ENCODE assay signal across 8 cellular contexts in the genomic region with DNA sequence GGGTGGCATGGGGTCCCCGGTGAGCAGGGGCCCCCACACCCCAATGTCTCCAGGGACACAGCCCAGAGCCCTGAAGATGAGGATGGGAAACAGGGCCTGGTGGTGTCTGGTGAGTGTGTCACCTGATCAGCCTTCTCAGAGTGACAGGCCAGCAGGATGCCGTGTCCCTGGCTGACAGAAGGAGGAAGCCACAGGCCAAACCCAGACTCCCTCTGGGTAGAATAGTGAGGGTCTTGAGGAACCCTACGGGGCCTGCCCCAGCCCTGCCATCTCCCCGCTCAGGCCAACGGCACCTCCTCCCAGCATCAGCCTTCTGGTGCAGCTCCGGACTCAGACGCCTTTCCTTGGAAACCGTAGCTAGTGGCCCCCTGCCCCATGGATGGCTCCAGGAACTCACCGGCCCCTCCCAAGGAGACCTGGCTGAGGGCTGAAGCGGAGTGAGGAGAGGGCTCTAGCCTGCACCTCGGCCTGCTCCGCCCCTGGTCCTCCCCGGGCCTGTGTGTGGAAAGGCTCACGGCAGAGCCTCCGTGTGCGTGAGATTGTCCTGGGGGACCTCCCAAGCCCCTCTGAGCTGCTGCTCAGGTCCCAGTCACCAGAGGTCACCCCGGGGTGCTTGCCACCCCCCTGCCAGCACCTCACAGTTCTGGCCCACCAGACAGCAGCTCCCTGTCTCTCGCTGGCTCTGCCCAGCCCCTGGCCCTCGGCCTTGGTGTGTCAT. TPM values are rescaled to one million over a fixed set of nuclear protein-coding genes. Genes with fewer than 3 reads are reported as not detected.
DNase-seq lines count a peak whose midpoint lies in the region; ATAC-seq and TF ChIP-seq lines count a peak whose summit lies in the region.

No MANE protein-coding gene starts in this region.

- H3K79me2 ChIP-seq in MM.1S (ENCODE audit: low read length), result peaks cover 17% of the 10 kb centered on the region

- no peak overlapping the region for H3K4me3 Mint-ChIP-seq in activated CD4-positive, alpha-beta T cell treated with anti-CD3 and anti-CD28 coated beads, Interleukin-2, amount 10 ng/mL, durations not matched to agents 7 days and 5 days
- peak overlapping the region; percentile 24 for H3K4me3 Mint-ChIP-seq in activated CD8-positive, alpha-beta T cell treated with anti-CD3 and anti-CD28 coated beads for 36 hours

- H3K4me3 ChIP-seq in left lung (no peak overlapping the region), thyroid gland (replicated peaks in 1 of 3) (no peak overlapping the region), MM.1S (ENCODE audit: low read length) (no peak overlapping the region)

- H3K27me3 ChIP-seq in left lung (no peaks in the 10 kb centered on the region), thyroid gland (no peaks in the 10 kb centered on the region), MM.1S (replicated peaks; ENCODE audit: insufficient read depth, low read length) (no peaks in the 10 kb centered on the region)

- H3K4me1 Mint-ChIP-seq in activated CD4-positive, alpha-beta T cell treated with anti-CD3 and anti-CD28 coated beads, Interleukin-2, amount 10 ng/mL, durations not matched to agents 7 days and 5 days, result peaks cover 59% of the 10 kb centered on the region
- peaks cover 66% of the 10 kb centered on the region for H3K4me1 Mint-ChIP-seq in activated CD8-positive, alpha-beta T cell treated with anti-CD3 and anti-CD28 coated beads for 36 hours (ENCODE audit: low read depth)

- POLR2A ChIA-PET in activated CD4-positive, alpha-beta T cell treated with anti-CD3 and anti-CD28 coated beads, Interleukin-2, amount 10 ng/mL, durations not matched to agents 7 days and 5 days (lab: Charles Lee), result no interaction called here
- POLR2A ChIA-PET in activated CD8-positive, alpha-beta T cell treated with anti-CD3 and anti-CD28 coated beads for 36 hours (lab: Charles Lee), result interaction anchor here (0.6 to 2.5 kb wide), 6 partner anchors 9 to 103 kb away, joined by 3 to 11 read pairs (median 4); no protein-coding TSS in a partner anchor

- peaks cover 7% of the 10 kb centered on the region for H3K36me3 Mint-ChIP-seq in activated CD4-positive, alpha-beta T cell treated with anti-CD3 and anti-CD28 coated beads, Interleukin-2, amount 10 ng/mL, durations not matched to agents 7 days and 5 days (ENCODE audit: low read depth)
- H3K36me3 Mint-ChIP-seq in activated CD8-positive, alpha-beta T cell treated with anti-CD3 and anti-CD28 coated beads for 36 hours (ENCODE audit: low read depth), result peaks cover 14% of the 10 kb centered on the region

- TF ChIP-seq POLR2A in thyroid gland (IDR thresholded peaks at IDR 0.05), result no peak

- H3K27me3 Mint-ChIP-seq in activated CD4-positive, alpha-beta T cell treated with anti-CD3 and anti-CD28 coated beads, Interleukin-2, amount 10 ng/mL, durations not matched to agents 7 days and 5 days, result no peaks in the 10 kb centered on the region
- H3K27me3 Mint-ChIP-seq in activated CD8-positive, alpha-beta T cell treated with anti-CD3 and anti-CD28 coated beads for 36 hours, result no peaks in the 10 kb centered on the region

- H3K27ac ChIP-seq in left lung (peak overlapping the region; percentile 58 to 92), thyroid gland (peak overlapping the region; percentile 49 to 78 (median 55)), MM.1S (ENCODE audit: low read length) (no peak overlapping the region)

- H2AFZ ChIP-seq in MM.1S (ENCODE audit: low read length), result no peak overlapping the region

- no peaks in the 10 kb centered on the region for H4K20me1 ChIP-seq in MM.1S (ENCODE audit: insufficient read depth, low read length)

- WGBS in thyroid gland, 2 donors, result 87 to 91% methylated on average over 6 to 7 of the region's 19 CpGs

- no peak overlapping the region for H3K4me2 ChIP-seq in MM.1S (ENCODE audit: low read depth, low read length)

- intact Hi-C loops in activated CD8-positive, alpha-beta T cell treated with anti-CD3 and anti-CD28 coated beads for 36 hours (cut with micrococcal nuclease), result no loop called here
- intact Hi-C loops in left lung (cut with DNase I), result no loop called here
- intact Hi-C loops in thyroid gland (cut with DNase I), result no loop called here

- no peaks in the 10 kb centered on the region for H3F3A ChIP-seq in MM.1S (ENCODE audit: insufficient read depth, low read length)

- H3K9me3 ChIP-seq in left lung (no peaks in the 10 kb centered on the region), thyroid gland (no peaks in the 10 kb centered on the region), MM.1S (replicated peaks; ENCODE audit: insufficient read depth, low read length) (no peaks in the 10 kb centered on the region)

- TF ChIP-seq CTCF in activated CD8-positive, alpha-beta T cell treated with anti-CD3 and anti-CD28 coated beads for 36 hours (IDR thresholded peaks at IDR 0.05), result no peak
- TF ChIP-seq CTCF in left lung (IDR thresholded peaks at IDR 0.05) (no peak), thyroid gland (IDR thresholded peaks at IDR 0.05) (no peak), MM.1S (IDR thresholded peaks at IDR 0.05; ENCODE audit: low read length) (no peak)

- CTCF ChIA-PET in activated CD4-positive, alpha-beta T cell treated with anti-CD3 and anti-CD28 coated beads, Interleukin-2, amount 10 ng/mL, durations not matched to agents 7 days and 5 days (lab: Charles Lee), result interaction anchor here (1.0 to 5.2 kb wide), 8 partner anchors 9 to 134 kb away, joined by 3 to 45 read pairs (median 8); no protein-coding TSS in a partner anchor
- CTCF ChIA-PET in activated CD8-positive, alpha-beta T cell treated with anti-CD3 and anti-CD28 coated beads for 36 hours (lab: Charles Lee), result interaction anchor here (0.6 to 22.4 kb wide), 6 partner anchors 10 to 1019 kb away, joined by 3 to 376 read pairs (median 3); no protein-coding TSS in a partner anchor

- H3K9me2 ChIP-seq in MM.1S (replicated peaks; ENCODE audit: insufficient read depth, low read length), result no peaks in the 10 kb centered on the region

- H3K27ac Mint-ChIP-seq in activated CD4-positive, alpha-beta T cell treated with anti-CD3 and anti-CD28 coated beads, Interleukin-2, amount 10 ng/mL, durations not matched to agents 7 days and 5 days, result peak overlapping the region; percentile 60
- peak overlapping the region; percentile 85 for H3K27ac Mint-ChIP-seq in activated CD8-positive, alpha-beta T cell treated with anti-CD3 and anti-CD28 coated beads for 36 hours

- peaks cover 0 to 20% of the 10 kb centered on the region in 2 donors for H3K36me3 ChIP-seq in left lung
- peaks cover 4 to 5% of the 10 kb centered on the region in 2 donors for H3K36me3 ChIP-seq in thyroid gland
- H3K36me3 ChIP-seq in MM.1S (replicated peaks; ENCODE audit: insufficient read depth, low read length), result no peaks in the 10 kb centered on the region

- no peaks in the 10 kb centered on the region for H3K9me3 Mint-ChIP-seq in activated CD4-positive, alpha-beta T cell treated with anti-CD3 and anti-CD28 coated beads, Interleukin-2, amount 10 ng/mL, durations not matched to agents 7 days and 5 days
- no peaks in the 10 kb centered on the region for H3K9me3 Mint-ChIP-seq in activated CD8-positive, alpha-beta T cell treated with anti-CD3 and anti-CD28 coated beads for 36 hours

- no peak for DNase-seq in activated CD4-positive, alpha-beta T cell treated with anti-CD3 and anti-CD28 coated beads, Interleukin-2, amount 10 ng/mL, durations not matched to agents 7 days and 5 days
- DNase-seq in activated CD4-positive, alpha-beta T cell treated with anti-CD3 and anti-CD28 coated beads, Interleukin-2, amount 50 U/mL, for 48 hours, result no peak
- no peak for DNase-seq in activated CD8-positive, alpha-beta T cell treated with anti-CD3 and anti-CD28 coated beads for 36 hours
- DNase-seq in left lung, result peak; percentile 56 to 78
- no peak for DNase-seq in thyroid gland
- no peak for DNase-seq in MM.1S
- DNase-seq in AG08396 (ENCODE audit: low spot score), result no peak

- no peak for ATAC-seq in activated CD8-positive, alpha-beta T cell treated with anti-CD3 and anti-CD28 coated beads for 36 hours
- ATAC-seq in left lung (peak; percentile 4), HG02763 (IDR thresholded peaks at IDR 0.05; ENCODE audit: unreplicated experiment) (no peak)

- H3K4me1 ChIP-seq in left lung (peaks cover 47 to 89% of the 10 kb centered on the region in 2 donors), thyroid gland (peaks cover 62 to 81% of the 10 kb centered on the region in 2 donors), MM.1S (ENCODE audit: low read length) (no peaks in the 10 kb centered on the region)

- H3K9ac ChIP-seq in MM.1S (ENCODE audit: low read length), result no peak overlapping the region

RNA-seq across cellular contexts. Expression of a gene that starts 6.0 kb away (rescaled TPM):
- 10 to 100 TPM; 79.1 to 92.3 TPM for total RNA-seq in activated CD4-positive, alpha-beta T cell treated with anti-CD3 and anti-CD28 coated beads, Interleukin-2, amount 10 ng/mL, durations not matched to agents 7 days and 5 days
- total RNA-seq in activated CD8-positive, alpha-beta T cell treated with anti-CD3 and anti-CD28 coated beads for 36 hours, result 10 to 100 TPM; 80.5 to 88.2 TPM
- total RNA-seq in left lung (10 to 100 TPM; 56.4 to 58.9 TPM), thyroid gland (10 to 100 TPM; 32.2 to 55.3 (median 43.5) TPM)

RNA-seq across cellular contexts. Expression of a gene that starts 48.7 kb away (rescaled TPM):
- 1 to 10 TPM; 2.4 to 2.7 TPM for total RNA-seq in activated CD4-positive, alpha-beta T cell treated with anti-CD3 and anti-CD28 coated beads, Interleukin-2, amount 10 ng/mL, durations not matched to agents 7 days and 5 days
- 1 to 10 TPM; 3.6 to 4.1 TPM for total RNA-seq in activated CD8-positive, alpha-beta T cell treated with anti-CD3 and anti-CD28 coated beads for 36 hours
- total RNA-seq in left lung, result 10 to 100 TPM; 22.2 to 45.1 TPM
- 10 to 100 TPM; 21.4 to 45.0 (median 25.1) TPM for total RNA-seq in thyroid gland

RNA-seq across cellular contexts. Expression of a gene that starts 53.3 kb away (rescaled TPM):
- total RNA-seq in activated CD4-positive, alpha-beta T cell treated with anti-CD3 and anti-CD28 coated beads, Interleukin-2, amount 10 ng/mL, durations not matched to agents 7 days and 5 days, result 1 to 10 TPM; 2.8 to 3.5 TPM
- 1 to 10 TPM; 2.9 to 3.0 TPM for total RNA-seq in activated CD8-positive, alpha-beta T cell treated with anti-CD3 and anti-CD28 coated beads for 36 hours
- total RNA-seq in left lung (1 to 10 TPM in 1 of 2 donors, under 1 TPM in 1; 0.47 to 1.1 TPM), thyroid gland (under 1 TPM in 3 of 4 donors, not detected in 1; 0.27 to 0.46 (median 0.33) TPM)

Comparison
In these comparisons a context has a peak if more than half of its experiments do, and no peak if none do; other contexts are left out.
1. DNase-seq: peak in left lung (2 of 2); none in activated CD4-positive, alpha-beta T cell treated with anti-CD3 and anti-CD28 coated beads, Interleukin-2, amount 10 ng/mL, durations not matched to agents 7 days and 5 days (single experiment), activated CD4-positive, alpha-beta T cell treated with anti-CD3 and anti-CD28 coated beads, Interleukin-2, amount 50 U/mL, for 48 hours (0 of 2), activated CD8-positive, alpha-beta T cell treated with anti-CD3 and anti-CD28 coated beads for 36 hours (single experiment), thyroid gland (0 of 2), MM.1S (single experiment) and AG08396 (single experiment).
2. RNA of a gene that starts 48.7 kb away (total RNA-seq): 22.2 to 45.1 TPM in left lung and 21.4 to 45.0 TPM in thyroid gland; 3.6 to 4.1 TPM in activated CD8-positive, alpha-beta T cell treated with anti-CD3 and anti-CD28 coated beads for 36 hours and 2.4 to 2.7 TPM in activated CD4-positive, alpha-beta T cell treated with anti-CD3 and anti-CD28 coated beads, Interleukin-2, amount 10 ng/mL, durations not matched to agents 7 days and 5 days; every median in the first group is over 4 times any median in the second.